Comparison of ENCODE assay signal across 8 cellular contexts in genomic region chr6:152267967-152268845, GRCh38.
DNase-seq lines count a peak whose midpoint lies in the region; FAIRE-seq and TF ChIP-seq lines count a peak whose summit lies in the region.

No MANE protein-coding gene starts in this region.

- H3K27ac ChIP-seq in vagina, result peak overlapping the region; percentile 73

- TF ChIP-seq POLR2A in vagina (IDR thresholded peaks at IDR 0.05), result no peak

- H3K36me3 ChIP-seq in vagina, result no peaks in the 10 kb centered on the region

- peak overlapping the region in 1 of 2 donors; percentile 18 for H3K4me3 ChIP-seq in vagina

- H3K27me3 ChIP-seq in vagina, result no peaks in the 10 kb centered on the region

- TF ChIP-seq CTCF in vagina (IDR thresholded peaks at IDR 0.05), result peak in 2 of 3 experiments; percentile 16 to 37

- peaks cover 51% of the 10 kb centered on the region for H3K4me1 ChIP-seq in vagina

- peak; percentile 59 for DNase-seq in NCI-H82 (lab: John Stamatoyannopoulos, UW)
- no peak for DNase-seq in NCI-H82 treated with DMSO at 0.1 percent for 48 hours (lab: John Stamatoyannopoulos, UW; ENCODE audit: unreplicated experiment)
- DNase-seq in Kasumi-1 (lab: John Stamatoyannopoulos, UW), result peak; percentile 3 to 35
- peak; percentile 7 to 31 for DNase-seq in activated CD4-positive, alpha-beta T cell treated with anti-CD3 and anti-CD28 coated beads, Interleukin-2, amount 50 U/mL, for 48 hours
- DNase-seq in vagina (ENCODE audit: extremely low spot score in 2 of 2), result no peak
- DNase-seq in NOMO-1 (lab: John Stamatoyannopoulos, UW; ENCODE audit: unreplicated experiment in 2 of 2), result no peak
- DNase-seq in activated gamma-delta T cell (lab: John Stamatoyannopoulos, UW), result no peak

- FAIRE-seq in islet of Langerhans (lab: Jason Lieb, UNC), result peak; percentile 100

- H3K9me3 ChIP-seq in vagina, result no peaks in the 10 kb centered on the region

- intact Hi-C loops in vagina (cut with DNase I), result loop anchor here (5.0 kb wide), 1 partner anchor 141 kb away; no protein-coding TSS in a partner anchor

Comparison
In these comparisons a context has a peak if more than half of its experiments do, and no peak if none do; other contexts are left out.
1. DNase-seq: peak in NCI-H82 (single experiment), Kasumi-1 (2 of 2) and activated CD4-positive, alpha-beta T cell treated with anti-CD3 and anti-CD28 coated beads, Interleukin-2, amount 50 U/mL, for 48 hours (2 of 2); none in NCI-H82 treated with DMSO at 0.1 percent for 48 hours (single experiment), vagina (0 of 2), NOMO-1 (0 of 2) and activated gamma-delta T cell (single experiment).